In the genomic region with DNA sequence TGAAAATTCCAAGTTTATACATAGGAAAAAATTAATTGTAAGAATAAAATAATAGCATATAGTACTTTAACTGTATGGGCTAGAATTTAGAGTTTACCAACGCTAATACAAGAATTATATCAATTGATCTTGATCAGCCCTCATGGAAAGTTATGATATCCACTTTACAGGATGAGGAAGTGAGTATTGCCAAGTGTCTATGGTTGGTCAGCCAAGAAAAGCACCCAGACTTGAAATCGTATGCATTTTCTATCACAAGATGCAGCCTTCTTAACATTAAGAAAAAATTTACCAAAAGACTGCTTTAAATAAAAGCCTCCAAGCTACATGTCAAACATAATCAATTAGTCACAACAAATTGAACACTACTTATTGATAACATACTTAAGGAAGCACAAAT, we compare ENCODE assay signal across 27 cellular contexts. TPM values are rescaled to one million over a fixed set of nuclear protein-coding genes. Genes with fewer than 3 reads are reported as not detected.
"Had no signal": no experiment of that assay in that cellular context is flagged by ENCODE, and none has a peak within 500 bp of the region (broad histone marks: within the 10 kb centered on the region; RNA-seq: fewer than 3 reads in every experiment).

No MANE protein-coding gene starts in this region.

- H3K27ac ChIP-seq: HL-60, KMS-11, RWPE1 had no signal

- ATAC-seq: K562, Panc1, PC-3, SK-N-SH treated with all-trans-retinoic acid at 6 μM for 48 hours had no signal

- H3K4me2 ChIP-seq: KMS-11 had no signal

- FAIRE-seq: HTR-8/SVneo, K562 had no signal

- DNase-seq: NCI-H1092, NCI-H1105 treated with DMSO at 0.1 percent for 48 hours, NCI-H1417 treated with DMSO at 0.1 percent for 48 hours, NCI-H146, NCI-H1694 treated with DMSO at 0.1 percent for 48 hours, NCI-H1930, NCI-H2081, NCI-H2107, NCI-H2227 treated with DMSO at 0.1 percent for 48 hours, NCI-H524, NCI-H69, NCI-H774, PC-3, SHP77, T-helper 1 cell had no signal

- H3K4me3 ChIP-seq: K562 had no signal

- H3K9ac ChIP-seq: KMS-11 had no signal

RNA-seq across cellular contexts. Expression of a gene that starts 53.0 kb away (rescaled TPM):
- total RNA-seq: K562, LHCN-M2, MCF 10A, NCI-H460, OCI-LY7, PC-3, SK-MEL-5 had no signal
- polyA plus RNA-seq: K562 had no signal
